ENCODE assay signal across 18 cellular contexts in genomic region chr6:34512738-34513115, GRCh38. TPM values are rescaled to one million over a fixed set of nuclear protein-coding genes. Genes with fewer than 3 reads are reported as not detected.
"Had no signal": no experiment of that assay in that cellular context is flagged by ENCODE, and none has a peak within 500 bp of the region (broad histone marks: within the 10 kb centered on the region; RNA-seq: fewer than 3 reads in every experiment).

No MANE protein-coding gene starts in this region.

- ATAC-seq: activated CD8-positive, alpha-beta T cell treated with anti-CD3 and anti-CD28 coated beads for 36 hours; stimulated activated memory B cell treated with anti-CD40 and anti-IgM and Interleukin-4, amounts not matched to agents 10 μg/mL and 1 μg/mL and 100 μg/mL, for 72 hours; WTC11 had no signal

- H3K36me3 Mint-ChIP-seq: stimulated activated memory B cell treated with anti-CD40 and anti-IgM and Interleukin-4, amounts not matched to agents 10 μg/mL and 1 μg/mL and 100 μg/mL, for 72 hours; WTC11 had no signal

- H3K4me3 Mint-ChIP-seq: activated CD8-positive, alpha-beta T cell treated with anti-CD3 and anti-CD28 coated beads for 36 hours; activated T-helper 1 cell treated with anti-CD3 and anti-CD28 coated beads, Interleukin-12 subunit alpha, Interleukin-12 subunit beta, Interleukin-2, Interleukin-4 antibody, amounts not matched to agents 30 ng/mL and 10 ng/mL and 1 ng/mL, durations not matched to agents 14 hours and 24 hours and 36 hours; stimulated activated memory B cell treated with anti-CD40 and anti-IgM and Interleukin-4, amounts not matched to agents 10 μg/mL and 1 μg/mL and 100 μg/mL, for 72 hours; WTC11 had no signal

- H3K27ac ChIP-seq: colonic mucosa, ovary, uterus had no signal

- H3K9me3 Mint-ChIP-seq: activated T-helper 1 cell treated with anti-CD3 and anti-CD28 coated beads, Interleukin-12 subunit alpha, Interleukin-12 subunit beta, Interleukin-2, Interleukin-4 antibody, amounts not matched to agents 30 ng/mL and 10 ng/mL and 1 ng/mL, durations not matched to agents 14 hours and 24 hours and 36 hours had no signal

- H3K27me3 ChIP-seq: colonic mucosa, ovary, uterus had no signal

- H3K4me1 Mint-ChIP-seq: stimulated activated memory B cell treated with anti-CD40 and anti-IgM and Interleukin-4, amounts not matched to agents 10 μg/mL and 1 μg/mL and 100 μg/mL, for 72 hours had no signal

- H3K36me3 ChIP-seq: colonic mucosa, ovary, tibial nerve, uterus had no signal

- H3K4me3 ChIP-seq: colonic mucosa, ovary, tibial nerve, uterus had no signal

- DNase-seq: activated CD4-positive, alpha-beta T cell treated with anti-CD3 and anti-CD28 coated beads for 4 hours; activated CD8-positive, alpha-beta T cell treated with anti-CD3 and anti-CD28 coated beads for 36 hours; activated naive CD4-positive, alpha-beta T cell treated with Interleukin-2 at 50 U/mL for 16 hours; colonic mucosa; effector CD4-positive, alpha-beta T cell; kidney glomerular epithelial cell; nephron progenitor cell; T-helper 2 cell; uterus had no signal

- H3K27me3 Mint-ChIP-seq: activated CD8-positive, alpha-beta T cell treated with anti-CD3 and anti-CD28 coated beads for 36 hours had no signal

- H3K4me1 ChIP-seq: colonic mucosa, uterus had no signal

- H3K27ac Mint-ChIP-seq: activated CD8-positive, alpha-beta T cell treated with anti-CD3 and anti-CD28 coated beads for 36 hours; activated T-helper 1 cell treated with anti-CD3 and anti-CD28 coated beads, Interleukin-12 subunit alpha, Interleukin-12 subunit beta, Interleukin-2, Interleukin-4 antibody, amounts not matched to agents 30 ng/mL and 10 ng/mL and 1 ng/mL, durations not matched to agents 14 hours and 24 hours and 36 hours; stimulated activated memory B cell treated with anti-CD40 and anti-IgM and Interleukin-4, amounts not matched to agents 10 μg/mL and 1 μg/mL and 100 μg/mL, for 72 hours; WTC11 had no signal

- H3K9me3 ChIP-seq: colonic mucosa, ovary, uterus had no signal

RNA-seq across cellular contexts. Expression of gene SPDEF, which starts 43.4 kb away (rescaled TPM):
- total RNA-seq: activated CD8-positive, alpha-beta T cell treated with anti-CD3 and anti-CD28 coated beads for 36 hours; activated T-helper 1 cell treated with anti-CD3 and anti-CD28 coated beads, Interleukin-12 subunit alpha, Interleukin-12 subunit beta, Interleukin-2, Interleukin-4 antibody, amounts not matched to agents 30 ng/mL and 10 ng/mL and 1 ng/mL, durations not matched to agents 14 hours and 24 hours and 36 hours; endothelial cell of umbilical vein; frontal cortex; tibial nerve had no signal
- polyA plus RNA-seq: endothelial cell of umbilical vein had no signal

RNA-seq across cellular contexts. Expression of gene PACSIN1, which starts 46.9 kb away (rescaled TPM):
- total RNA-seq: activated T-helper 1 cell treated with anti-CD3 and anti-CD28 coated beads, Interleukin-12 subunit alpha, Interleukin-12 subunit beta, Interleukin-2, Interleukin-4 antibody, amounts not matched to agents 30 ng/mL and 10 ng/mL and 1 ng/mL, durations not matched to agents 14 hours and 24 hours and 36 hours; endothelial cell of umbilical vein; mesenteric fat pad had no signal
- polyA plus RNA-seq: fibroblast of lung had no signal
